ENCODE assay signal across 8 cellular contexts in genomic region chr15:56366211-56366610, GRCh38. TPM values are rescaled to one million over a fixed set of nuclear protein-coding genes. Genes with fewer than 3 reads are reported as not detected.
A peak's percentile ranks its signal among the peaks of the same experiment; 100 is the strongest.
DNase-seq lines count a peak whose midpoint lies in the region; ATAC-seq and TF ChIP-seq lines count a peak whose summit lies in the region.

No MANE protein-coding gene starts in this region.

- H3K27ac Mint-ChIP-seq in osteocyte (ENCODE audit: unreplicated experiment): no peak overlapping the region

- no peaks in the 10 kb centered on the region for H3K79me2 ChIP-seq in DND-41 (ENCODE audit: insufficient read depth, low read length)

- no peak for DNase-seq in DND-41
- DNase-seq in NAMALWA (ENCODE audit: low spot score): peak; percentile 23
- DNase-seq in osteocyte (ENCODE audit: extremely low spot score, unreplicated experiment): no peak
- no peak for DNase-seq in hippocampal formation (lab: John Stamatoyannopoulos, UW)
- no peak for DNase-seq in medulla oblongata (ENCODE audit: extremely low spot score)

- H3K27me3 ChIP-seq in DND-41 (ENCODE audit: insufficient read depth, low read length, poor library complexity) (no peaks in the 10 kb centered on the region), ectodermal cell (ENCODE audit: control insufficient read depth, insufficient read depth, low read length, poor library complexity, severe bottlenecking) (peaks cover 10% of the 10 kb centered on the region)

- H3K36me3 ChIP-seq in DND-41 (ENCODE audit: insufficient read depth, low read length) (no peaks in the 10 kb centered on the region), ectodermal cell (ENCODE audit: control insufficient read depth, insufficient read depth, low read length) (no peaks in the 10 kb centered on the region)

- H3K27me3 Mint-ChIP-seq in osteocyte (ENCODE audit: unreplicated experiment): peaks cover 32% of the 10 kb centered on the region

- no peaks in the 10 kb centered on the region for H4K20me1 ChIP-seq in DND-41 (ENCODE audit: insufficient read depth, low read length)

- WGBS in ectodermal cell, 2 experiments: 8 to 19% methylated on average over 2 of the region's 2 CpGs

- no peak overlapping the region for H3K27ac ChIP-seq in DND-41 (ENCODE audit: low read length)
- no peak overlapping the region for H3K27ac ChIP-seq in ectodermal cell (ENCODE audit: insufficient read depth, low read depth, low read length, poor library complexity, severe bottlenecking)

- no peak overlapping the region for H3K9ac ChIP-seq in DND-41 (ENCODE audit: low read depth, low read length)

- peaks cover 8% of the 10 kb centered on the region for H3K9me3 Mint-ChIP-seq in osteocyte (ENCODE audit: unreplicated experiment)

- peaks cover 20% of the 10 kb centered on the region for H3K4me1 ChIP-seq in DND-41 (ENCODE audit: insufficient read depth, low read length)
- no peaks in the 10 kb centered on the region for H3K4me1 ChIP-seq in ectodermal cell (ENCODE audit: control insufficient read depth, insufficient read depth, low read length)

- no peaks in the 10 kb centered on the region for H3K36me3 Mint-ChIP-seq in osteocyte (ENCODE audit: unreplicated experiment)

- peaks cover 6% of the 10 kb centered on the region for H3K4me1 Mint-ChIP-seq in osteocyte (ENCODE audit: unreplicated experiment)

- no peaks in the 10 kb centered on the region for H3K9me3 ChIP-seq in DND-41 (ENCODE audit: insufficient read depth, low read length, severe bottlenecking)
- no peaks in the 10 kb centered on the region for H3K9me3 ChIP-seq in ectodermal cell (ENCODE audit: control insufficient read depth, low read length)

- ATAC-seq in DND-41 (ENCODE audit: insufficient read depth, low read depth): no peak
- no peak for ATAC-seq in GM18520 (IDR thresholded peaks at IDR 0.05; ENCODE audit: unreplicated experiment)
- no peak for ATAC-seq in HG03460 (IDR thresholded peaks at IDR 0.05; ENCODE audit: unreplicated experiment)

- peak overlapping the region; percentile 90 for H2AFZ ChIP-seq in DND-41 (ENCODE audit: low read depth, low read length)

- H3K4me3 ChIP-seq in DND-41 (ENCODE audit: low read depth in 1 of 2, low read length in 2 of 2) (peak overlapping the region in 1 of 2 experiments; percentile 81; a peak in 2 of 4 replicates), ectodermal cell (ENCODE audit: insufficient read depth, low read depth, low read length) (peak overlapping the region; percentile 70)

- peak overlapping the region; percentile 83 for H3K4me3 Mint-ChIP-seq in osteocyte (ENCODE audit: unreplicated experiment)

- TF ChIP-seq CTCF in DND-41 (IDR thresholded peaks at IDR 0.05; ENCODE audit: borderline replicate concordance, extremely low read depth, low read length, poor library complexity, severe bottlenecking): no peak
- no peak for TF ChIP-seq CTCF in osteocyte (IDR thresholded peaks at IDR 0.05)

- peak overlapping the region; percentile 92 for H3K4me2 ChIP-seq in DND-41 (ENCODE audit: insufficient read depth, low read length)

RNA-seq across cellular contexts. Expression of gene TEX9, which starts 1.0 kb away (rescaled TPM):
- 5.2 TPM for polyA plus RNA-seq in ectodermal cell (2013, experiment 1 of 4)
- 7.0 TPM for polyA plus RNA-seq in ectodermal cell (2013, experiment 2 of 4)
- 5.4 TPM for polyA plus RNA-seq in ectodermal cell (2013, experiment 3 of 4)
- polyA plus RNA-seq in ectodermal cell (2013, experiment 4 of 4): 6.4 TPM
- 2.4 and 4.3 TPM in 2 replicates for total RNA-seq in osteocyte
